ENCODE assay signal across 13 cellular contexts in the genomic region with DNA sequence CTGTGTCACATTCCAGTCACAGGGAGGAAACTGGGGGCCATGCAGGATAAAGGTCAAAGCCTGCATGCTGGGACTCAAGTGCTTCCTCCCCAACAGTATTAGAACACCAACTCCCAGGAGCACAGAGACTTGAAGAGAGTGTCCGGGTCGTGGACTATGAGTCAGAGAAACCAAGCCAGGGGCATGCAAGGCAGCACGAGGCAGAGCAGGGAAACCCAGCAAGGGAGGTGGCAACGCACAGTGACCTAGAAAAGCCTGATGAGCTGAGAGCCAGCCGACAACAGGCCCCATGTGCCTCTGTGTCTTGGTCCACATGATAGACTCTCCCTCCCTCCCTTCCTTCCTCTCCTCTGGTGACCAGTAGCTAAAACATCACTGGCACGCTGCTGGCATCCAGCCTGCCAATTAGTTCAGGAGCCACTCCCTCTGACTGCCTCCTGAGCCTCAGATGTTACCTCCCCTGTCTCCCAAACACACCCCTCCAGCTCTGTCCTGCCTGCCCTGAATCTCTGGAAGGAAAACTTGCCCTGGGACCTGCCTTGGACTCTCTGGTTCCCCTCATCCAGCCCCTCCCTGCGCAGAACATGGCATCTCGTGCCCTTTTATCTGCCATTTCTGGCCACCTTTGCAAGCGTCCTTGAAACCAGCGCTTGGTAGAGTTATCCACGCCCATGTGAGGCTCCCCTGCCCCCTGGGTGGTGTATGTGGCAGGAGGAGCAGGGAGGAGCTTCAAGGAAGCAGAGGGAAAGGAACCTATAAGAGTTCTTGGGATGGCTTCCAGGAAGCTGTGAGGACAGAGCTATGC. TPM values are rescaled to one million over a fixed set of nuclear protein-coding genes. Genes with fewer than 3 reads are reported as not detected.
DNase-seq lines count a peak whose midpoint lies in the region; ATAC-seq and TF ChIP-seq lines count a peak whose summit lies in the region.
"Had no signal": no experiment of that assay in that cellular context is flagged by ENCODE, and none has a peak within 500 bp of the region (broad histone marks: within the 10 kb centered on the region; RNA-seq: fewer than 3 reads in every experiment).

No MANE protein-coding gene starts in this region.

- H3K4me2 ChIP-seq in SK-N-SH: no peak overlapping the region

- H3K27ac ChIP-seq in SK-N-SH (ENCODE audit: low read depth in 2 of 2, low read length in 1 of 2): no peak overlapping the region
- H3K27ac ChIP-seq in upper lobe of left lung: peak overlapping the region in 1 of 4 donors; percentile 65

- TF ChIP-seq CTCF in SK-N-SH (IDR thresholded peaks at IDR 0.05): no peak
- TF ChIP-seq CTCF in upper lobe of left lung (IDR thresholded peaks at IDR 0.05): no peak

- ATAC-seq in SK-N-SH treated with all-trans-retinoic acid at 6 μM for 48 hours (peak; percentile 82), upper lobe of left lung (ENCODE audit: low FRiP score in 2 of 2) (peak; percentile 61 to 86), HG02798 (IDR thresholded peaks at IDR 0.05; ENCODE audit: poor library complexity, unreplicated experiment) (no peak)

- H3K9me3 ChIP-seq in SK-N-SH (no peaks in the 10 kb centered on the region), adipocyte (ENCODE audit: control insufficient read depth, low read length) (no peaks in the 10 kb centered on the region), upper lobe of left lung (no peaks in the 10 kb centered on the region)

- H3K36me3 ChIP-seq in SK-N-SH (replicated peaks in 1 of 2; ENCODE audit: control insufficient read depth in 1 of 2, insufficient read depth in 2 of 2, low read length in 1 of 2): no peaks in the 10 kb centered on the region
- H3K36me3 ChIP-seq in adipocyte (ENCODE audit: control insufficient read depth, insufficient read depth, low read length, severe bottlenecking): no peaks in the 10 kb centered on the region
- no peaks in the 10 kb centered on the region for H3K36me3 ChIP-seq in upper lobe of left lung

- H3K4me3 ChIP-seq in SK-N-SH (ENCODE audit: low read depth in 2 of 2, low read length in 1 of 2) (no peak overlapping the region), adipocyte (ENCODE audit: low read length) (no peak overlapping the region), upper lobe of left lung (peak overlapping the region in 1 of 4 donors; percentile 3)
- H3K4me3 ChIP-seq: skin epidermis had no signal

- CTCF ChIA-PET in SK-N-SH (lab: Yijun Ruan, JAX): interaction anchor here (0.6 to 4.0 kb wide), 2 partner anchors 10 to 12 kb away, joined by 3 to 27 read pairs; no protein-coding TSS in a partner anchor

- H3K79me2 ChIP-seq in SK-N-SH (ENCODE audit: insufficient read depth): no peaks in the 10 kb centered on the region

- DNase-seq in SK-N-SH: no peak
- peak; percentile 69 for DNase-seq in adipocyte (ENCODE audit: low read depth)
- DNase-seq in iPS-NIHi11 (ENCODE audit: low spot score): peak; percentile 24
- peak in 1 of 2 donors; percentile 69 for DNase-seq in upper lobe of left lung
- no peak for DNase-seq in erythroblast (lab: John Stamatoyannopoulos, UW)
- no peak for DNase-seq in DMS114 treated with DMSO at 0.1 percent for 48 hours (lab: John Stamatoyannopoulos, UW; ENCODE audit: unreplicated experiment)
- DNase-seq: ACHN; activated naive CD4-positive, alpha-beta T cell treated with anti-CD3 and anti-CD28 coated beads for 36 hours; NCI-H1436 had no signal

- no peaks in the 10 kb centered on the region for H4K20me1 ChIP-seq in SK-N-SH (ENCODE audit: insufficient read depth)

- TF ChIP-seq POLR2A in upper lobe of left lung (IDR thresholded peaks at IDR 0.05) (peak in 1 of 4 donors; percentile 17), erythroblast (IDR thresholded peaks at IDR 0.05; ENCODE audit: low read length) (no peak)

- H3K4me1 ChIP-seq in SK-N-SH (ENCODE audit: control insufficient read depth in 1 of 2, insufficient read depth in 2 of 2, low read depth in 1 of 2, low read length in 1 of 2) (no peaks in the 10 kb centered on the region), adipocyte (ENCODE audit: control insufficient read depth, insufficient read depth, low read length) (peaks cover 35% of the 10 kb centered on the region), upper lobe of left lung (peaks cover 0 to 4% (median 0%) of the 10 kb centered on the region in 4 donors)

- H2AFZ ChIP-seq in SK-N-SH (ENCODE audit: low read depth): no peak overlapping the region

- POLR2A ChIA-PET in SK-N-SH (lab: Yijun Ruan, JAX): no interaction called here

- TF ChIP-seq EP300 in SK-N-SH (IDR thresholded peaks at IDR 0.05; ENCODE audit: borderline replicate concordance in 1 of 2, low read depth in 1 of 2, low read length in 1 of 2): no peak
- no peak for TF ChIP-seq EP300 in upper lobe of left lung (IDR thresholded peaks at IDR 0.05)

- H3K9ac ChIP-seq in SK-N-SH: no peak overlapping the region
- peak overlapping the region; percentile 36 for H3K9ac ChIP-seq in adipocyte (ENCODE audit: low read length)

- TF ChIP-seq RAD21 in SK-N-SH (IDR thresholded peaks at IDR 0.05; ENCODE audit: low read length): no peak

- H3K27me3 ChIP-seq in SK-N-SH (ENCODE audit: insufficient read depth) (peaks cover 56% of the 10 kb centered on the region), adipocyte (replicated peaks; ENCODE audit: control insufficient read depth, insufficient read depth, low read length) (peaks cover 12% of the 10 kb centered on the region), upper lobe of left lung (no peaks in the 10 kb centered on the region)

- no peaks in the 10 kb centered on the region for H3K9me2 ChIP-seq in SK-N-SH

- WGBS in SK-N-SH (ENCODE audit: low lambda C conversion rate): 27% methylated on average over 8 of the region's 11 CpGs
- WGBS in upper lobe of left lung, 2 donors: 46 to 61% methylated on average over 8 to 11 of the region's 11 CpGs

- H3F3A ChIP-seq in SK-N-SH (replicated peaks; ENCODE audit: insufficient read depth): no peaks in the 10 kb centered on the region

TF ChIP-seq in SK-N-SH treated with all-trans-retinoic acid at 6 μM for 48 hours, 23 proteins besides CTCF, POLR2A, EP300 and RAD21 (continues in another document):
- TF ChIP-seq TCF4 (CRISPR knock-in tag; IDR thresholded peaks at IDR 0.05; ENCODE audit: borderline replicate concordance): no peak

TF ChIP-seq in SK-N-SH, 30 proteins besides CTCF, POLR2A, EP300 and RAD21:
- TF ChIP-seq FOSL2 (IDR thresholded peaks at IDR 0.05; ENCODE audit: borderline replicate concordance, low read depth) (no peak), YY1 (IDR thresholded peaks at IDR 0.05; ENCODE audit: low read depth) (no peak), NRF1 (IDR thresholded peaks at IDR 0.05; ENCODE audit: low read depth, low read length) (no peak), SMC3 (IDR thresholded peaks at IDR 0.05; ENCODE audit: low read depth, low read length) (no peak), RCOR1 (IDR thresholded peaks at IDR 0.05; ENCODE audit: low read length) (no peak), RXRA (IDR thresholded peaks at IDR 0.05; ENCODE audit: borderline replicate concordance, low read depth) (no peak), CHD2 (IDR thresholded peaks at IDR 0.05; ENCODE audit: low read length, partially characterized antibody) (no peak), ELF1 (IDR thresholded peaks at IDR 0.05) (no peak), RFX5 (IDR thresholded peaks at IDR 0.05; ENCODE audit: low read length) (no peak), TCF12 (IDR thresholded peaks at IDR 0.05) (no peak), GATA2 (CRISPR knock-in tag; IDR thresholded peaks at IDR 0.05) (no peak), TAF1 (IDR thresholded peaks at IDR 0.05; ENCODE audit: borderline replicate concordance, low read depth, low read length) (no peak)
- TF ChIP-seq, protein P1, sequence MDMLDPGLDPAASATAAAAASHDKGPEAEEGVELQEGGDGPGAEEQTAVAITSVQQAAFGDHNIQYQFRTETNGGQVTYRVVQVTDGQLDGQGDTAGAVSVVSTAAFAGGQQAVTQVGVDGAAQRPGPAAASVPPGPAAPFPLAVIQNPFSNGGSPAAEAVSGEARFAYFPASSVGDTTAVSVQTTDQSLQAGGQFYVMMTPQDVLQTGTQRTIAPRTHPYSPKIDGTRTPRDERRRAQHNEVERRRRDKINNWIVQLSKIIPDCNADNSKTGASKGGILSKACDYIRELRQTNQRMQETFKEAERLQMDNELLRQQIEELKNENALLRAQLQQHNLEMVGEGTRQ (IDR thresholded peaks at IDR 0.05; ENCODE audit: borderline replicate concordance, low read depth, low read length): no peak
TF ChIP-seq in SK-N-SH: peak in this region for 0.

RNA-seq across cellular contexts. Expression of a gene that starts 16.2 kb away (rescaled TPM):
- polyA plus RNA-seq in SK-N-SH (2012; rRNA removed): not detected in 2 replicates
- not detected in 2 replicates for polyA plus RNA-seq in SK-N-SH (2012; cell fraction: cytosol; rRNA removed)
- 0.02 TPM in 1 of 2 replicates, not detected in the other for polyA plus RNA-seq in SK-N-SH (2012; cell fraction: nucleus; rRNA removed)
- 1 to 10 TPM; 2.0 to 4.2 (median 2.8) TPM for total RNA-seq in upper lobe of left lung
- total RNA-seq: activated naive CD4-positive, alpha-beta T cell treated with anti-CD3 and anti-CD28 coated beads for 36 hours; temporal lobe had no signal

RNA-seq across cellular contexts. Expression of a gene that starts 21.1 kb away (rescaled TPM):
- not detected in 2 replicates for polyA plus RNA-seq in SK-N-SH (2012; rRNA removed)
- polyA plus RNA-seq in SK-N-SH (2012; cell fraction: cytosol; rRNA removed): not detected in 2 replicates
- polyA plus RNA-seq in SK-N-SH (2012; cell fraction: nucleus; rRNA removed): not detected in 2 replicates
- total RNA-seq in upper lobe of left lung: under 1 TPM in 2 of 6 donors, not detected in 4; 0.17 to 0.79 TPM
- total RNA-seq: temporal lobe had no signal

RNA-seq across cellular contexts. Expression of a gene that starts 24.8 kb away (rescaled TPM):
- polyA plus RNA-seq in SK-N-SH (2012; rRNA removed): 46.8 and 52.8 TPM in 2 replicates
- polyA plus RNA-seq in SK-N-SH (2012; cell fraction: cytosol; rRNA removed): 48.0 and 48.5 TPM in 2 replicates
- 26.3 and 37.4 TPM in 2 replicates for polyA plus RNA-seq in SK-N-SH (2012; cell fraction: nucleus; rRNA removed)
- 10 to 100 TPM; 31.4 to 66.1 (median 42.7) TPM for total RNA-seq in upper lobe of left lung

RNA-seq across cellular contexts. Expression of a gene that starts 30.7 kb away (rescaled TPM):
- 30.0 and 40.6 TPM in 2 replicates for polyA plus RNA-seq in SK-N-SH (2012; rRNA removed)
- polyA plus RNA-seq in SK-N-SH (2012; cell fraction: cytosol; rRNA removed): 28.9 and 34.9 TPM in 2 replicates
- polyA plus RNA-seq in SK-N-SH (2012; cell fraction: nucleus; rRNA removed): 25.1 and 27.9 TPM in 2 replicates
- 10 to 100 TPM; 14.9 to 23.6 (median 19.7) TPM for total RNA-seq in upper lobe of left lung

RNA-seq across cellular contexts. Expression of a gene that starts 44.2 kb away (rescaled TPM):
- polyA plus RNA-seq in SK-N-SH (2012; rRNA removed): not detected in 2 replicates
- not detected in 2 replicates for polyA plus RNA-seq in SK-N-SH (2012; cell fraction: cytosol; rRNA removed)
- polyA plus RNA-seq in SK-N-SH (2012; cell fraction: nucleus; rRNA removed): not detected in 2 replicates
- not detected for total RNA-seq in upper lobe of left lung
- total RNA-seq: activated naive CD4-positive, alpha-beta T cell treated with anti-CD3 and anti-CD28 coated beads for 36 hours; temporal lobe had no signal

Comparison
In these comparisons a context has a peak if more than half of its experiments do, and no peak if none do; other contexts are left out.
1. DNase-seq: peak in adipocyte (single experiment) and iPS-NIHi11 (single experiment); none in SK-N-SH (single experiment), erythroblast (0 of 2) and DMS114 treated with DMSO at 0.1 percent for 48 hours (single experiment).